Comparison of ENCODE assay signal across 18 cellular contexts in the genomic region with DNA sequence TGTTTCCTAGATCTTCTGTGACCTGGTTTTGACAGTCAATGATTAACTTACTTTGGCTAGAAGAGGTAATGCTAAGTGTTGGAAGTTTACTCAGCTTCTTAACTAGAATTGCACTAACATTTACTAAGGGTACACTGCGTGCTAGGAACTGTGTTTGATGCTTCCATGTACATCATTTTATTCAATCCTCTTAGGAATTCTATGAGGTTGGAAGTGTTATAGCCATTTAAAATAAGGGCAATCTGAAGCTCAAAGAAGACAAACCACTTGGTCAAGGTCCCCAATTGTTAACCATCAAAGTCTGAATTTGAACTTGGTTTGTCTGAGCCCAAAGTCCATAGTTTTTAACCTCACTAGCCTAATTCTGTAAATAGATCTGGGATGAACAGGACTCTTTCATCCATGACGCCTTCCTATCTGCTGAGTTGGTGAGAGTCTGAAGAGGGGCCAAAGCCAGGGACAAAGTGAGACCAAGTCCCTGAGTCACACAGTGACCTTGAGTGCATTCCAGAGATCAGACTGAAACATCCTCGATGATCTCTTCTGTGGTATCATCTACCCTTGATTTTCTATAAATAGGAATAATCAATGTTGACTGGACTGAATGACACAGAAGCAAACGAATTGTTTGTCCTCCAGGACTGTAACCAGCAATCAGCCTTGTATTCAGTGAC. TPM values are rescaled to one million over a fixed set of nuclear protein-coding genes. Genes with fewer than 3 reads are reported as not detected.
DNase-seq lines count a peak whose midpoint lies in the region; ATAC-seq and TF ChIP-seq lines count a peak whose summit lies in the region.
"Had no signal": no experiment of that assay in that cellular context is flagged by ENCODE, and none has a peak within 500 bp of the region (broad histone marks: within the 10 kb centered on the region; RNA-seq: fewer than 3 reads in every experiment).

No MANE protein-coding gene starts in this region.

- H3K9me3 ChIP-seq in left lung, result no peaks in the 10 kb centered on the region
- no peaks in the 10 kb centered on the region for H3K9me3 ChIP-seq in upper lobe of right lung
- H3K9me3 ChIP-seq in mammary epithelial cell (replicated peaks; ENCODE audit: insufficient read depth, low read length), result no peaks in the 10 kb centered on the region

- in situ Hi-C loops in mammary epithelial cell (cut with MboI; ENCODE audit: low sequenced_read_pairs in 2 of 2), result no loop called here

- H3K4me1 ChIP-seq in left lung (peaks cover 4 to 25% of the 10 kb centered on the region in 2 donors), upper lobe of right lung (peaks cover 13% of the 10 kb centered on the region), mammary epithelial cell (ENCODE audit: insufficient read depth, low read length) (peaks cover 15% of the 10 kb centered on the region)
- H3K4me1 ChIP-seq: BLaER1 had no signal

- no TSS peak for BruUV-seq in mammary epithelial cell (replicated peaks; lab: Mats Ljungman, UMichigan)

- H3K4me2 ChIP-seq in mammary epithelial cell (ENCODE audit: insufficient read depth, low read depth, low read length), result no peak overlapping the region
- H3K4me2 ChIP-seq: BLaER1, KMS-11, PC-9 had no signal

- no peak overlapping the region for H3K9ac ChIP-seq in mammary epithelial cell (ENCODE audit: insufficient read depth, low read length)
- H3K9ac ChIP-seq: BLaER1, KMS-11 had no signal

- DNase-seq in left lung (no peak), upper lobe of right lung (no peak), NCI-H146 (lab: John Stamatoyannopoulos, UW) (no peak), mammary epithelial cell (no peak)
- no peak for DNase-seq in activated CD8-positive, alpha-beta memory T cell treated with anti-CD3 and anti-CD28 coated beads, Interleukin-2, amount 50 U/mL, for 4 hours
- DNase-seq: activated naive CD8-positive, alpha-beta T cell treated with anti-CD3 and anti-CD28 coated beads, Interleukin-2, amount 50 U/mL, for 24 hours; erythroblast; NCI-H1105; NCI-H82; PC-9; stimulated activated CD8-positive, alpha-beta memory T cell treated with anti-CD3 and anti-CD28 coated beads, Interleukin-4, amount 100 ng/mL, for 48 hours had no signal

- no peaks in the 10 kb centered on the region for H4K20me1 ChIP-seq in mammary epithelial cell (ENCODE audit: insufficient read depth, low read length)
- H4K20me1 ChIP-seq: BLaER1 had no signal

- H3K36me3 ChIP-seq in left lung, result no peaks in the 10 kb centered on the region
- H3K36me3 ChIP-seq in upper lobe of right lung, result no peaks in the 10 kb centered on the region
- H3K36me3 ChIP-seq in mammary epithelial cell (ENCODE audit: insufficient read depth, low read length), result no peaks in the 10 kb centered on the region
- H3K36me3 ChIP-seq: BLaER1 had no signal

- TF ChIP-seq CTCF in VCaP (conservative IDR thresholded peaks at IDR 0.05) (no peak), left lung (IDR thresholded peaks at IDR 0.05) (no peak), upper lobe of right lung (IDR thresholded peaks at IDR 0.05) (no peak), mammary epithelial cell (conservative IDR thresholded peaks at IDR 0.05 in 1 of 2, IDR thresholded peaks at IDR 0.05 in 1 of 2; ENCODE audit: extremely low read depth in 1 of 2, insufficient read depth in 1 of 2, low read depth in 1 of 2, low read length in 2 of 2) (no peak)

- no peaks in the 10 kb centered on the region for H3K27me3 ChIP-seq in left lung
- no peaks in the 10 kb centered on the region for H3K27me3 ChIP-seq in upper lobe of right lung
- no peaks in the 10 kb centered on the region for H3K27me3 ChIP-seq in mammary epithelial cell (ENCODE audit: insufficient read depth, low read length)
- H3K27me3 ChIP-seq: BLaER1 had no signal

- H2AFZ ChIP-seq in mammary epithelial cell (ENCODE audit: low read depth, low read length), result no peak overlapping the region
- H2AFZ ChIP-seq: PC-9 had no signal

- intact Hi-C loops in left lung (cut with DNase I) (no loop called here), upper lobe of right lung (cut with DNase I) (no loop called here), mammary epithelial cell (cut with micrococcal nuclease) (loop anchor here (2.0 kb wide), 1 partner anchor 14 kb away; no protein-coding TSS in a partner anchor)

- H3K27ac ChIP-seq in VCaP (peak overlapping the region; percentile 94), left lung (no peak overlapping the region), upper lobe of right lung (no peak overlapping the region), mammary epithelial cell (ENCODE audit: insufficient read depth, low read depth, low read length) (no peak overlapping the region)
- H3K27ac ChIP-seq: BLaER1, KMS-11, PC-9, skin epidermis had no signal

- 87% methylated on average over 4 of the region's 4 CpGs for WGBS in mammary epithelial cell (ENCODE audit: low coverage, missing lambda C conversion rate)

- ATAC-seq in GM21619 (IDR thresholded peaks at IDR 0.05; ENCODE audit: unreplicated experiment), result peak; percentile 62
- peak; percentile 76 for ATAC-seq in left lung
- peak; percentile 80 for ATAC-seq in upper lobe of right lung
- ATAC-seq: activated CD4-positive, CD25-positive, alpha-beta regulatory T cell treated with anti-CD3 and anti-CD28 coated beads, Interleukin-2, amount 50 U/mL, for 24 hours; activated naive CD8-positive, alpha-beta T cell treated with anti-CD3 and anti-CD28 coated beads, Interleukin-2, amount 50 U/mL, for 24 hours; activated T-helper 17 cell treated with anti-CD3 and anti-CD28 coated beads, Interleukin-2, amount 50 U/mL, for 72 hours had no signal

- H3K79me2 ChIP-seq in mammary epithelial cell (ENCODE audit: insufficient read depth, low read length), result no peaks in the 10 kb centered on the region

- CTCF ChIA-PET in mammary epithelial cell (lab: Charles Lee; ENCODE audit: low non-redundant PET), result no interaction called here

- dilution Hi-C loops in mammary epithelial cell (cut with HindIII; ENCODE audit: low sequenced_read_pairs), result no loop called here

- no peak overlapping the region for H3K4me3 ChIP-seq in left lung
- H3K4me3 ChIP-seq in upper lobe of right lung, result no peak overlapping the region
- H3K4me3 ChIP-seq in mammary epithelial cell (replicated peaks in 1 of 3; ENCODE audit: insufficient read depth in 1 of 3, low read depth in 2 of 3, low read length in 3 of 3), result no peak overlapping the region
- H3K4me3 ChIP-seq: BLaER1, PC-9, skin epidermis had no signal

RNA-seq across cellular contexts. Expression of a gene that starts 29.2 kb away (rescaled TPM):
- total RNA-seq in left lung (10 to 100 TPM; 18.3 to 19.5 TPM), upper lobe of right lung (24.6 TPM), mammary epithelial cell (10 to 100 TPM; 13.1 to 32.3 TPM)
- 4.3 TPM for polyA plus RNA-seq in mammary epithelial cell
- 1.4 TPM for polyA minus RNA-seq in mammary epithelial cell
